1 cellular context compared by ENCODE assay signal in genomic region chr6:39361657-39362486, GRCh38.
A peak's percentile ranks its signal among the peaks of the same experiment; 100 is the strongest.
TF ChIP-seq lines count a peak whose summit lies in the region.

No MANE protein-coding gene starts in this region.

TF ChIP-seq in HepG2, 621 proteins besides CTCF, POLR2A, EP300 and RAD21 (continued from another document and continues in another):
- TF ChIP-seq BATF2 (CRISPR knock-in tag; IDR thresholded peaks at IDR 0.05): no peak
- no peak for TF ChIP-seq CCDC6 (CRISPR knock-in tag; IDR thresholded peaks at IDR 0.05)
- TF ChIP-seq ZNF770 (CRISPR knock-in tag; IDR thresholded peaks at IDR 0.05): no peak
- TF ChIP-seq DZIP1 (CRISPR knock-in tag; IDR thresholded peaks at IDR 0.05): no peak
- no peak for TF ChIP-seq ONECUT2 (CRISPR knock-in tag; IDR thresholded peaks at IDR 0.05)
- TF ChIP-seq KMT2B (CRISPR knock-in tag; IDR thresholded peaks at IDR 0.05): no peak
- TF ChIP-seq TERF1 (CRISPR knock-in tag; IDR thresholded peaks at IDR 0.05): no peak
- TF ChIP-seq ZNF335 (CRISPR knock-in tag; IDR thresholded peaks at IDR 0.05): no peak
- TF ChIP-seq ZBTB4 (CRISPR knock-in tag; IDR thresholded peaks at IDR 0.05; ENCODE audit: borderline replicate concordance): no peak
- 0 out of 2 replicates have a peak, but pooled peaks have one; percentile 21 for TF ChIP-seq BORCS8-MEF2B (CRISPR knock-in tag; IDR thresholded peaks at IDR 0.05)
- TF ChIP-seq FOXO4 (CRISPR knock-in tag; conservative IDR thresholded peaks at IDR 0.05): no peak
- TF ChIP-seq SOX5 (CRISPR knock-in tag; IDR thresholded peaks at IDR 0.05; ENCODE audit: borderline replicate concordance): no peak
- no peak for TF ChIP-seq ERF (CRISPR knock-in tag; IDR thresholded peaks at IDR 0.05)
- no peak for TF ChIP-seq CBX5 (CRISPR knock-in tag; IDR thresholded peaks at IDR 0.05; ENCODE audit: borderline replicate concordance)
- TF ChIP-seq RXRB (CRISPR knock-in tag; IDR thresholded peaks at IDR 0.05; ENCODE audit: borderline replicate concordance): no peak
- TF ChIP-seq GABPB1 (CRISPR knock-in tag; IDR thresholded peaks at IDR 0.05): 0 out of 2 replicates have a peak, but pooled peaks have one; percentile 17
- no peak for TF ChIP-seq NFE2 (CRISPR knock-in tag; IDR thresholded peaks at IDR 0.05)
- TF ChIP-seq NFAT5 (CRISPR knock-in tag; IDR thresholded peaks at IDR 0.05): 0 out of 2 replicates have a peak, but pooled peaks have one; percentile 20
- no peak for TF ChIP-seq ZNF841 (CRISPR knock-in tag; IDR thresholded peaks at IDR 0.05; ENCODE audit: borderline replicate concordance)
- no peak for TF ChIP-seq AGO2 (optimal IDR thresholded peaks at IDR 0.05; ENCODE audit: low read depth, low read length)
- TF ChIP-seq ZNF263 (CRISPR knock-in tag; IDR thresholded peaks at IDR 0.05): no peak
- TF ChIP-seq DNMT3B (CRISPR knock-in tag; conservative IDR thresholded peaks at IDR 0.05): no peak
- TF ChIP-seq NFE2L1 (CRISPR knock-in tag; IDR thresholded peaks at IDR 0.05; ENCODE audit: borderline replicate concordance): no peak
- TF ChIP-seq RELA (CRISPR knock-in tag; IDR thresholded peaks at IDR 0.05): no peak
- no peak for TF ChIP-seq GATA4 (IDR thresholded peaks at IDR 0.05; ENCODE audit: borderline replicate concordance, low read depth)
- TF ChIP-seq SNAPC5 (CRISPR knock-in tag; IDR thresholded peaks at IDR 0.05; ENCODE audit: borderline replicate concordance): no peak
- TF ChIP-seq ZBTB21 (CRISPR knock-in tag; IDR thresholded peaks at IDR 0.05): no peak
- no peak for TF ChIP-seq GATAD2A (CRISPR knock-in tag; IDR thresholded peaks at IDR 0.05)
- no peak for TF ChIP-seq ZNF558 (CRISPR knock-in tag; IDR thresholded peaks at IDR 0.05; ENCODE audit: borderline replicate concordance)
- no peak for TF ChIP-seq ZNF660 (CRISPR knock-in tag; IDR thresholded peaks at IDR 0.05; ENCODE audit: borderline replicate concordance, low read depth)
- TF ChIP-seq FOXM1 (CRISPR knock-in tag; IDR thresholded peaks at IDR 0.05): no peak
- no peak for TF ChIP-seq ARNTL (CRISPR knock-in tag; IDR thresholded peaks at IDR 0.05)
- no peak for TF ChIP-seq TBX2 (CRISPR knock-in tag; IDR thresholded peaks at IDR 0.05; ENCODE audit: borderline replicate concordance)
- TF ChIP-seq SAFB2 (CRISPR knock-in tag; IDR thresholded peaks at IDR 0.05; ENCODE audit: borderline replicate concordance, low read depth): no peak
- TF ChIP-seq ZNF33B (CRISPR knock-in tag; IDR thresholded peaks at IDR 0.05): no peak
- TF ChIP-seq ZNF564 (CRISPR knock-in tag; IDR thresholded peaks at IDR 0.05): no peak
- TF ChIP-seq STAG1 (CRISPR knock-in tag; IDR thresholded peaks at IDR 0.05): peak; percentile 81
- TF ChIP-seq BRCA1 (CRISPR knock-in tag; IDR thresholded peaks at IDR 0.05): no peak
- TF ChIP-seq ZFP36L2 (CRISPR knock-in tag; IDR thresholded peaks at IDR 0.05): no peak
- no peak for TF ChIP-seq ZNF160 (CRISPR knock-in tag; IDR thresholded peaks at IDR 0.05)
- no peak for TF ChIP-seq ZNF616 (CRISPR knock-in tag; IDR thresholded peaks at IDR 0.05; ENCODE audit: low read depth)
- TF ChIP-seq ZBTB34 (CRISPR knock-in tag; IDR thresholded peaks at IDR 0.05): 0 out of 2 replicates have a peak, but pooled peaks have one; percentile 33
- TF ChIP-seq IKZF5 (CRISPR knock-in tag; IDR thresholded peaks at IDR 0.05): peak; percentile 31; the same call in 1 of the 2 replicates
- TF ChIP-seq ZNF772 (CRISPR knock-in tag; IDR thresholded peaks at IDR 0.05): no peak
